8 cellular contexts compared by ENCODE assay signal in the genomic region with DNA sequence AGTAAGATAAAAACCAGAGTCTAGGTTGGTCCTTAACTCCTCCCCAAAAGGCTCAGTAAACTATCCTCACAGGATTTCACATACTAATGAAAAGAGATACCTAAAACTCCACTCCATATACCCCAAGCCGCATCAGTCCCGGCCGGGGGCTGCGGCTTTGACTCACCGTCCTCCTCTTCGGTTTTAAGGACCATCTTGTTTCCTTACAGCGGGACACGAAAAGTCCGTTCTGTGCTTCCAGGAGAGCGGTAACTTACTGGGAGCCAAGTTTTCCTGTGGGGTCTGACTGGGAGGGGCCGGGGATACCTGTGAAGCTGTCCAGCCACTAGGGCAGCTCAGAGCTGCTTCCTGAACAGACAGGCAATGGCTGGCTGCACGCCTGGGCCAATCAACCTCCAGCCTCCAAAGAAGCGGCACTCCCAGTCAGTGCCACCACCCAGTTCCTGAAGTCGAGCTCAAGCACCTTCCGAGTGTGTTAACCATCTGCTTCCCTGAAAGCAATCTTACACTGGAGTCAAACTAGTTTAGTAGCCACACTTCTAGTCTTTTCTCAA. TPM values are rescaled to one million over a fixed set of nuclear protein-coding genes. Genes with fewer than 3 reads are reported as not detected.
A peak's percentile ranks its signal among the peaks of the same experiment; 100 is the strongest.
DNase-seq lines count a peak whose midpoint lies in the region; ATAC-seq and TF ChIP-seq lines count a peak whose summit lies in the region.

No MANE protein-coding gene starts in this region.

- DNase-seq in BE2C (peak; percentile 84), HPDE6-E6E7 (ENCODE audit: extremely low spot score) (peak; percentile 93), SJSA1 (ENCODE audit: low read depth in 1 of 2, low spot score in 2 of 2) (no peak), iPS-NIHi7 (ENCODE audit: extremely low spot score) (peak; percentile 58), NCI-H345 treated with DMSO at 0.1 percent for 48 hours (lab: John Stamatoyannopoulos, UW; ENCODE audit: unreplicated experiment) (no peak)
- peak; percentile 68 for DNase-seq in activated naive CD8-positive, alpha-beta T cell treated with anti-CD3 and anti-CD28 coated beads, Interleukin-2, amount 10 ng/mL, durations not matched to agents 7 days and 5 days
- DNase-seq in stimulated activated CD4-positive, alpha-beta T cell treated with anti-CD3 and anti-CD28 coated beads, Interleukin-4, amount 100 ng/mL, for 24 hours, result peak; percentile 69

- ATAC-seq in GM19035 (IDR thresholded peaks at IDR 0.05; ENCODE audit: unreplicated experiment), result peak; percentile 53
- peak; percentile 85 for ATAC-seq in activated naive CD8-positive, alpha-beta T cell treated with anti-CD3 and anti-CD28 coated beads, Interleukin-2, amount 10 ng/mL, durations not matched to agents 7 days and 5 days (ENCODE audit: low read depth)

- H3K27me3 ChIP-seq in BE2C (no peaks in the 10 kb centered on the region), SJSA1 (replicated peaks) (no peaks in the 10 kb centered on the region)

- no peaks in the 10 kb centered on the region for H3K36me3 ChIP-seq in BE2C
- H3K36me3 ChIP-seq in SJSA1, result no peaks in the 10 kb centered on the region

- H3K27ac Mint-ChIP-seq in activated naive CD8-positive, alpha-beta T cell treated with anti-CD3 and anti-CD28 coated beads, Interleukin-2, amount 10 ng/mL, durations not matched to agents 7 days and 5 days, result peak overlapping the region; percentile 91

- H3K27ac ChIP-seq in SJSA1, result peak overlapping the region; percentile 7

- H3K9me3 ChIP-seq in BE2C (no peaks in the 10 kb centered on the region), SJSA1 (replicated peaks) (no peaks in the 10 kb centered on the region)

- H3K36me3 Mint-ChIP-seq in activated naive CD8-positive, alpha-beta T cell treated with anti-CD3 and anti-CD28 coated beads, Interleukin-2, amount 10 ng/mL, durations not matched to agents 7 days and 5 days, result peaks cover 3% of the 10 kb centered on the region

- peak overlapping the region; percentile 88 for H3K4me3 Mint-ChIP-seq in activated naive CD8-positive, alpha-beta T cell treated with anti-CD3 and anti-CD28 coated beads, Interleukin-2, amount 10 ng/mL, durations not matched to agents 7 days and 5 days

- no peaks in the 10 kb centered on the region for H3K9me3 Mint-ChIP-seq in activated naive CD8-positive, alpha-beta T cell treated with anti-CD3 and anti-CD28 coated beads, Interleukin-2, amount 10 ng/mL, durations not matched to agents 7 days and 5 days

- H3K4me3 ChIP-seq in BE2C (ENCODE audit: low read depth, low read length) (peak overlapping the region; percentile 85), SJSA1 (no peak overlapping the region)

- peaks cover 22% of the 10 kb centered on the region for H3K4me1 ChIP-seq in BE2C
- peaks cover 25% of the 10 kb centered on the region for H3K4me1 ChIP-seq in SJSA1 (replicated peaks)

- no peaks in the 10 kb centered on the region for H3K27me3 Mint-ChIP-seq in activated naive CD8-positive, alpha-beta T cell treated with anti-CD3 and anti-CD28 coated beads, Interleukin-2, amount 10 ng/mL, durations not matched to agents 7 days and 5 days

- peak; percentile 29; the same call in 1 of the 2 replicates for TF ChIP-seq CTCF in BE2C (IDR thresholded peaks at IDR 0.05; ENCODE audit: low read depth, low read length)

- POLR2A ChIA-PET in activated naive CD8-positive, alpha-beta T cell treated with anti-CD3 and anti-CD28 coated beads, Interleukin-2, amount 10 ng/mL, durations not matched to agents 7 days and 5 days (lab: Charles Lee), result interaction anchor here (0.7 to 4.1 kb wide), 10 partner anchors 10 to 105 kb away, joined by 3 to 21 read pairs (median 6); a partner anchor contains a TSS

- peaks cover 70% of the 10 kb centered on the region for H3K4me1 Mint-ChIP-seq in activated naive CD8-positive, alpha-beta T cell treated with anti-CD3 and anti-CD28 coated beads, Interleukin-2, amount 10 ng/mL, durations not matched to agents 7 days and 5 days

RNA-seq across cellular contexts. Expression of a gene that starts 45.5 kb away (rescaled TPM):
- 51.1 TPM for polyA plus RNA-seq in BE2C (2012; ENCODE audit: insufficient read depth, insufficient read length, low read depth)
- total RNA-seq in SJSA1 (2014; rRNA removed; shearing (Covaris generic)), result 14.6 and 18.9 TPM in 2 replicates
- total RNA-seq in activated naive CD8-positive, alpha-beta T cell treated with anti-CD3 and anti-CD28 coated beads, Interleukin-2, amount 10 ng/mL, durations not matched to agents 7 days and 5 days, result 100 to 1,000 TPM; 180 to 200 TPM

Comparison
In these comparisons a context has a peak if more than half of its experiments do, and no peak if none do; other contexts are left out.
1. DNase-seq: peak in BE2C (single experiment), HPDE6-E6E7 (single experiment), activated naive CD8-positive, alpha-beta T cell treated with anti-CD3 and anti-CD28 coated beads, Interleukin-2, amount 10 ng/mL, durations not matched to agents 7 days and 5 days (single experiment), iPS-NIHi7 (single experiment) and stimulated activated CD4-positive, alpha-beta T cell treated with anti-CD3 and anti-CD28 coated beads, Interleukin-4, amount 100 ng/mL, for 24 hours (single experiment); none in SJSA1 (0 of 2) and NCI-H345 treated with DMSO at 0.1 percent for 48 hours (single experiment).